8 cellular contexts compared by ENCODE assay signal in genomic region chr3:101159478-101159877, GRCh38.
"Had no signal": no experiment of that assay in that cellular context is flagged by ENCODE, and none has a peak within 500 bp of the region (broad histone marks: within the 10 kb centered on the region; RNA-seq: fewer than 3 reads in every experiment).

No MANE protein-coding gene starts in this region.

- H3K9me3 ChIP-seq: HAP-1 had no signal

- H3K9me3 Mint-ChIP-seq: HFFc6 had no signal

- H3K36me3 ChIP-seq: HAP-1 had no signal

- H3K4me3 ChIP-seq: GM23248, HAP-1, K562 had no signal

- H3K27ac ChIP-seq: GM23248 had no signal

- H3K9ac ChIP-seq: GM23248 had no signal

- ATAC-seq: HCT116, K562 had no signal

- H3K27ac Mint-ChIP-seq: HFFc6 had no signal

- H3K4me1 ChIP-seq: HAP-1 had no signal

- DNase-seq: GM23248, GOT3, H7, HFFc6, IMR-90 had no signal

- H2AFZ ChIP-seq: GM23248 had no signal

- H3K4me3 Mint-ChIP-seq: HFFc6 had no signal
